In genomic region chr12:122836027-122836921, GRCh38 we compare ENCODE assay signal across 8 cellular contexts. TPM values are rescaled to one million over a fixed set of nuclear protein-coding genes. Genes with fewer than 3 reads are reported as not detected.
A peak's percentile ranks its signal among the peaks of the same experiment; 100 is the strongest.
DNase-seq lines count a peak whose midpoint lies in the region; ATAC-seq, FAIRE-seq and TF ChIP-seq lines count a peak whose summit lies in the region.

No MANE protein-coding gene starts in this region.

- H3K4me3 Mint-ChIP-seq in stimulated activated naive CD8-positive, alpha-beta T cell treated with anti-CD3 and anti-CD28 coated beads, Interleukin-15, amount 100 ng/mL, for 72 hours, result peak overlapping the region; percentile 92 to 95

- H3K27me3 ChIP-seq in Karpas-422 (ENCODE audit: low read length), result no peaks in the 10 kb centered on the region
- peaks cover 35% of the 10 kb centered on the region for H3K27me3 ChIP-seq in ectodermal cell (ENCODE audit: control insufficient read depth, insufficient read depth, low read length, poor library complexity, severe bottlenecking)

- 20% methylated on average over 42 of the region's 42 CpGs for WGBS in A549 (ENCODE audit: missing lambda C conversion rate)
- WGBS in ectodermal cell, 2 experiments, result 4% methylated on average over 42 of the region's 42 CpGs

- H3K9me3 ChIP-seq in A549 (no peaks in the 10 kb centered on the region), Karpas-422 (ENCODE audit: low read length) (no peaks in the 10 kb centered on the region), ectodermal cell (ENCODE audit: control insufficient read depth, low read length) (no peaks in the 10 kb centered on the region)

- peaks cover 64% of the 10 kb centered on the region for H3K4me1 Mint-ChIP-seq in stimulated activated naive CD8-positive, alpha-beta T cell treated with anti-CD3 and anti-CD28 coated beads, Interleukin-15, amount 100 ng/mL, for 72 hours

- H3K36me3 ChIP-seq in Karpas-422 (ENCODE audit: insufficient read depth, low read length) (no peaks in the 10 kb centered on the region), ectodermal cell (ENCODE audit: control insufficient read depth, insufficient read depth, low read length) (no peaks in the 10 kb centered on the region)

- TF ChIP-seq CTCF in A549 (IDR thresholded peaks at IDR 0.05) (no peak), GM13977 (IDR thresholded peaks at IDR 0.05; ENCODE audit: extremely low read depth, insufficient read depth, missing control alignments) (no peak)

- TF ChIP-seq RAD21 in A549 (conservative IDR thresholded peaks at IDR 0.05 in 1 of 2, IDR thresholded peaks at IDR 0.05 in 1 of 2), result no peak

- peak overlapping the region; percentile 24 for H2AFZ ChIP-seq in Karpas-422 (ENCODE audit: low read length)

- peaks cover 10% of the 10 kb centered on the region for H3K27me3 Mint-ChIP-seq in stimulated activated naive CD8-positive, alpha-beta T cell treated with anti-CD3 and anti-CD28 coated beads, Interleukin-15, amount 100 ng/mL, for 72 hours

- H3K4me3 ChIP-seq in A549, result peak overlapping the region; percentile 98
- peak overlapping the region; percentile 82 for H3K4me3 ChIP-seq in Karpas-422 (ENCODE audit: low read length)
- peak overlapping the region; percentile 46 for H3K4me3 ChIP-seq in ectodermal cell (ENCODE audit: insufficient read depth, low read depth, low read length)

- no peaks in the 10 kb centered on the region for H3K9me2 ChIP-seq in Karpas-422 (replicated peaks; ENCODE audit: insufficient read depth, low read length)

- H3K9ac ChIP-seq in Karpas-422 (ENCODE audit: low read length), result peak overlapping the region; percentile 73

- no peak for FAIRE-seq in A549 (lab: Jason Lieb, UNC)

- H3K4me1 ChIP-seq in A549, result peaks cover 33% of the 10 kb centered on the region
- peaks cover 30% of the 10 kb centered on the region for H3K4me1 ChIP-seq in Karpas-422 (ENCODE audit: low read length)
- no peaks in the 10 kb centered on the region for H3K4me1 ChIP-seq in ectodermal cell (ENCODE audit: control insufficient read depth, insufficient read depth, low read length)

- ATAC-seq in A549 (peak in 1 of 2 experiments; percentile 6; a peak in 3 of 6 replicates), HG03159 (IDR thresholded peaks at IDR 0.05; ENCODE audit: unreplicated experiment) (no peak)
- ATAC-seq in activated CD4-positive, CD25-positive, alpha-beta regulatory T cell treated with anti-CD3 and anti-CD28 coated beads, Interleukin-2, amount 50 U/mL, for 24 hours, result peak; percentile 73 to 76
- ATAC-seq in stimulated activated naive CD8-positive, alpha-beta T cell treated with anti-CD3 and anti-CD28 coated beads, Interleukin-15, amount 100 ng/mL, for 72 hours, result peak; percentile 78

- peak overlapping the region; percentile 82 to 87 for H3K27ac ChIP-seq in A549
- H3K27ac ChIP-seq in Karpas-422 (ENCODE audit: low read length), result no peak overlapping the region
- no peak overlapping the region for H3K27ac ChIP-seq in ectodermal cell (ENCODE audit: insufficient read depth, low read depth, low read length, poor library complexity, severe bottlenecking)

- H3K9me3 Mint-ChIP-seq in stimulated activated naive CD8-positive, alpha-beta T cell treated with anti-CD3 and anti-CD28 coated beads, Interleukin-15, amount 100 ng/mL, for 72 hours, result no peaks in the 10 kb centered on the region

- no peak for TF ChIP-seq POLR2A in A549 (IDR thresholded peaks at IDR 0.05; ENCODE audit: low read length)

- in situ Hi-C loops in GM13977 (cut with MboI; ENCODE audit: low pct_unique_long_range_greater_than_20kb, low sequenced_read_pairs, unreplicated experiment), result loop anchor here (25.0 kb wide), 1 partner anchor 401 kb away; the partner anchor contains the start of genes MPHOSPH9 and MTRFR

- CTCF ChIA-PET in A549 (lab: Yijun Ruan, JAX), result interaction anchor here (0.5 to 4.2 kb wide), 6 partner anchors 10 to 191 kb away, joined by 3 to 31 read pairs (median 4); no protein-coding TSS in a partner anchor

- peak overlapping the region; percentile 90 to 98 for H3K27ac Mint-ChIP-seq in stimulated activated naive CD8-positive, alpha-beta T cell treated with anti-CD3 and anti-CD28 coated beads, Interleukin-15, amount 100 ng/mL, for 72 hours

- peaks cover 22% of the 10 kb centered on the region for H4K20me1 ChIP-seq in Karpas-422 (ENCODE audit: insufficient read depth, low read depth, low read length)

- POLR2A ChIA-PET in A549 (lab: Yijun Ruan, JAX), result no interaction called here

- H3K4me2 ChIP-seq in A549, result peak overlapping the region; percentile 95
- peak overlapping the region; percentile 99 for H3K4me2 ChIP-seq in Karpas-422 (ENCODE audit: low read depth, low read length, poor library complexity, severe bottlenecking)

- H3K79me2 ChIP-seq in Karpas-422 (ENCODE audit: low read length), result no peaks in the 10 kb centered on the region

- TF ChIP-seq EP300 in A549 (IDR thresholded peaks at IDR 0.05), result no peak

- DNase-seq in A549 (ENCODE audit: low read depth in 1 of 2, low spot score in 1 of 2), result peak in 1 of 2 experiments; percentile 50
- peak; percentile 89 for DNase-seq in GM13977 (ENCODE audit: low spot score)
- peak; percentile 67 for DNase-seq in Karpas-422
- DNase-seq in medulla oblongata (ENCODE audit: extremely low spot score), result peak; percentile 78
- DNase-seq in stimulated activated naive CD8-positive, alpha-beta T cell treated with anti-CD3 and anti-CD28 coated beads, Interleukin-15, amount 100 ng/mL, for 72 hours, result peak; percentile 49 to 63

TF ChIP-seq in A549, 52 proteins besides CTCF, POLR2A, EP300 and RAD21:
- TF ChIP-seq FOSB (CRISPR knock-in tag; IDR thresholded peaks at IDR 0.05) (no peak), ATOH8 (CRISPR knock-in tag; IDR thresholded peaks at IDR 0.05; ENCODE audit: low read depth) (no peak), HDAC2 (IDR thresholded peaks at IDR 0.05) (no peak), CEBPB (IDR thresholded peaks at IDR 0.05) (no peak), ZFP36 (IDR thresholded peaks at IDR 0.05; ENCODE audit: borderline replicate concordance, partially characterized antibody) (no peak), PHF8 (IDR thresholded peaks at IDR 0.05; ENCODE audit: borderline replicate concordance, low read depth) (0 out of 2 replicates have a peak, but pooled peaks have one; percentile 13), NPAS2 (CRISPR knock-in tag; IDR thresholded peaks at IDR 0.05; ENCODE audit: borderline replicate concordance) (no peak), SMC3 (IDR thresholded peaks at IDR 0.05) (peak; percentile 4; the same call in 1 of the 3 replicates), JUN (IDR thresholded peaks at IDR 0.05) (no peak), FOSL2 (IDR thresholded peaks at IDR 0.05) (no peak), FOSL2 (CRISPR knock-in tag; IDR thresholded peaks at IDR 0.05) (no peak), SREBF2 (IDR thresholded peaks at IDR 0.05) (no peak), ZNF302 (CRISPR knock-in tag; IDR thresholded peaks at IDR 0.05) (no peak)

RNA-seq across cellular contexts. Expression of gene HIP1R, which starts 1.0 kb away (rescaled TPM):
- polyA plus RNA-seq in A549 (2011; rRNA removed), result 9.0 and 10.3 TPM in 2 replicates
- 14.6 and 16.8 TPM in 2 replicates for polyA plus RNA-seq in A549 (2012; cell fraction: cytosol; rRNA removed)
- 85.5 and 100 TPM in 2 replicates for polyA plus RNA-seq in A549 (2012; cell fraction: nucleus; rRNA removed)
- 9.1 to 11.2 TPM (median 10.6 TPM) in 3 replicates for polyA plus RNA-seq in A549 (2017; fragmentation: RNase III; extraction: RNeasy Plus Mini Kit Qiagen cat#74134 plus additional on column Dnase treatment)
- 18.0 and 19.9 TPM in 2 replicates for polyA minus RNA-seq in A549 (2011; rRNA and poly(A)+ RNA removed)
- total RNA-seq in Karpas-422 (2014; rRNA removed; shearing (Covaris generic); ENCODE audit: low replicate concordance), result 19.4 and 42.9 TPM in 2 replicates
- 29.1 TPM for polyA plus RNA-seq in ectodermal cell (2013, experiment 1 of 4)
- polyA plus RNA-seq in ectodermal cell (2013, experiment 2 of 4), result 25.8 TPM
- 16.5 TPM for polyA plus RNA-seq in ectodermal cell (2013, experiment 3 of 4)
- polyA plus RNA-seq in ectodermal cell (2013, experiment 4 of 4), result 20.7 TPM

RNA-seq across cellular contexts. Expression of gene VPS37B, which starts 59.6 kb away (rescaled TPM):
- polyA plus RNA-seq in A549 (2011; rRNA removed), result 14.4 and 18.6 TPM in 2 replicates
- 21.2 and 21.5 TPM in 2 replicates for polyA plus RNA-seq in A549 (2012; cell fraction: cytosol; rRNA removed)
- polyA plus RNA-seq in A549 (2012; cell fraction: nucleus; rRNA removed), result 27.6 and 29.8 TPM in 2 replicates
- 16.0 to 17.0 TPM (median 16.2 TPM) in 3 replicates for polyA plus RNA-seq in A549 (2017; fragmentation: RNase III; extraction: RNeasy Plus Mini Kit Qiagen cat#74134 plus additional on column Dnase treatment)
- polyA minus RNA-seq in A549 (2011; rRNA and poly(A)+ RNA removed), result 12.1 and 14.6 TPM in 2 replicates
- total RNA-seq in Karpas-422 (2014; rRNA removed; shearing (Covaris generic); ENCODE audit: low replicate concordance), result not detected in 2 replicates
- 26.1 TPM for polyA plus RNA-seq in ectodermal cell (2013, experiment 1 of 4)
- polyA plus RNA-seq in ectodermal cell (2013, experiment 2 of 4), result 28.8 TPM
- 21.4 TPM for polyA plus RNA-seq in ectodermal cell (2013, experiment 3 of 4)
- 22.9 TPM for polyA plus RNA-seq in ectodermal cell (2013, experiment 4 of 4)

Comparison
In these comparisons a context has a peak if more than half of its experiments do, and no peak if none do; other contexts are left out.
1. H3K27ac ChIP-seq: peak in A549 (2 of 2); none in Karpas-422 (single experiment) and ectodermal cell (single experiment).
2. H3K4me3 ChIP-seq: peak in every context shown above with its lines; median percentile 98 in A549; 82 in Karpas-422; 46 in ectodermal cell.